8 cellular contexts compared by ENCODE assay signal in genomic region chr6:143536461-143536865, GRCh38. TPM values are rescaled to one million over a fixed set of nuclear protein-coding genes. Genes with fewer than 3 reads are reported as not detected.
DNase-seq lines count a peak whose midpoint lies in the region; ATAC-seq, FAIRE-seq and TF ChIP-seq lines count a peak whose summit lies in the region.

No MANE protein-coding gene starts in this region.

- H3K4me3 ChIP-seq in Karpas-422 (ENCODE audit: low read length) (peak overlapping the region; percentile 43; the same call in 1 of the 2 replicates), WERI-Rb-1 (ENCODE audit: low read depth, low read length) (peak overlapping the region; percentile 43), choroid plexus epithelial cell (ENCODE audit: low read depth, low read length) (peak overlapping the region; percentile 57), right lobe of liver (peak overlapping the region; percentile 41 to 60 (median 54))

- peaks cover 13 to 29% of the 10 kb centered on the region in 2 donors for H3K4me1 Mint-ChIP-seq in stimulated activated naive B cell treated with anti-CD40 and anti-IgM and Interleukin-4, amounts not matched to agents 10 μg/mL and 1 μg/mL and 100 μg/mL, for 72 hours

- H3K36me3 Mint-ChIP-seq in stimulated activated naive B cell treated with anti-CD40 and anti-IgM and Interleukin-4, amounts not matched to agents 10 μg/mL and 1 μg/mL and 100 μg/mL, for 72 hours: no peaks in the 10 kb centered on the region

- H3K27me3 Mint-ChIP-seq in stimulated activated naive B cell treated with anti-CD40 and anti-IgM and Interleukin-4, amounts not matched to agents 10 μg/mL and 1 μg/mL and 100 μg/mL, for 72 hours: no peaks in the 10 kb centered on the region

- peak overlapping the region; percentile 60; the same call in 1 of the 2 replicates for H2AFZ ChIP-seq in Karpas-422 (ENCODE audit: low read length)

- peak; percentile 65 to 81 (median 73) for ATAC-seq in right lobe of liver
- ATAC-seq in stimulated activated naive B cell treated with anti-CD40 and anti-IgM and Interleukin-4, amounts not matched to agents 10 μg/mL and 1 μg/mL and 100 μg/mL, for 72 hours (replicated peaks): peak; percentile 65 to 73

- no peaks in the 10 kb centered on the region for H3K9me3 Mint-ChIP-seq in stimulated activated naive B cell treated with anti-CD40 and anti-IgM and Interleukin-4, amounts not matched to agents 10 μg/mL and 1 μg/mL and 100 μg/mL, for 72 hours

- CTCF ChIA-PET in GM10248 (lab: Yijun Ruan, JAX): interaction anchor here (0.6 to 1.5 kb wide), 5 partner anchors 10 to 34 kb away, joined by 3 to 7 read pairs (median 3); no protein-coding TSS in a partner anchor

- DNase-seq in GM10248 (ENCODE audit: extremely low spot score) (peak; percentile 59), H54 (ENCODE audit: insufficient read length, low spot score) (peak; percentile 27), Karpas-422 (no peak), WERI-Rb-1 (peak; percentile 40), choroid plexus epithelial cell (ENCODE audit: low read depth) (peak; percentile 27), right lobe of liver (peak; percentile 61 to 73 (median 64)), NCI-H2029 (lab: John Stamatoyannopoulos, UW) (no peak)
- peak; percentile 36 for DNase-seq in stimulated activated naive B cell treated with anti-CD40 and anti-IgM and Interleukin-4, amounts not matched to agents 10 μg/mL and 1 μg/mL and 100 μg/mL, for 72 hours

- no peak overlapping the region for H3K27ac Mint-ChIP-seq in stimulated activated naive B cell treated with anti-CD40 and anti-IgM and Interleukin-4, amounts not matched to agents 10 μg/mL and 1 μg/mL and 100 μg/mL, for 72 hours

- TF ChIP-seq CTCF in GM10248 (IDR thresholded peaks at IDR 0.05; ENCODE audit: control extremely low read depth, extremely low read depth, low read depth, missing control alignments) (no peak), WERI-Rb-1 (IDR thresholded peaks at IDR 0.05; ENCODE audit: low read depth, low read length) (no peak), choroid plexus epithelial cell (conservative IDR thresholded peaks at IDR 0.05; ENCODE audit: low read depth, low read length) (no peak), right lobe of liver (IDR thresholded peaks at IDR 0.05) (no peak)

- no peak for FAIRE-seq in H54 (lab: Jason Lieb, UNC)

- H3K4me1 ChIP-seq in Karpas-422 (ENCODE audit: low read length): peaks cover 4% of the 10 kb centered on the region
- peaks cover 0 to 20% (median 2%) of the 10 kb centered on the region in 4 donors for H3K4me1 ChIP-seq in right lobe of liver

- no peaks in the 10 kb centered on the region for H3K36me3 ChIP-seq in Karpas-422 (ENCODE audit: insufficient read depth, low read length)
- no peaks in the 10 kb centered on the region for H3K36me3 ChIP-seq in WERI-Rb-1
- no peaks in the 10 kb centered on the region for H3K36me3 ChIP-seq in right lobe of liver

- no peak overlapping the region for H3K27ac ChIP-seq in Karpas-422 (ENCODE audit: low read length)
- peak overlapping the region; percentile 45; the same call in 1 of the 2 replicates for H3K27ac ChIP-seq in WERI-Rb-1
- peak overlapping the region in 2 of 3 donors; percentile 16 to 41 for H3K27ac ChIP-seq in right lobe of liver

- H3K79me2 ChIP-seq in Karpas-422 (ENCODE audit: low read length): no peaks in the 10 kb centered on the region

- 0% methylated on average over 10 of the region's 27 CpGs for WGBS in right lobe of liver (ENCODE audit: insufficient coverage, low coverage, low lambda C conversion rate, missing lambda C conversion rate)

- H3K9me2 ChIP-seq in Karpas-422 (replicated peaks; ENCODE audit: insufficient read depth, low read length): no peaks in the 10 kb centered on the region

- peak overlapping the region; percentile 47; the same call in 1 of the 2 replicates for H3K9ac ChIP-seq in Karpas-422 (ENCODE audit: low read length)

- peak overlapping the region; percentile 41 for H3K4me2 ChIP-seq in Karpas-422 (ENCODE audit: low read depth, low read length, poor library complexity, severe bottlenecking)

- no peaks in the 10 kb centered on the region for H4K20me1 ChIP-seq in Karpas-422 (ENCODE audit: insufficient read depth, low read depth, low read length)

- TF ChIP-seq POLR2A in H54 (IDR thresholded peaks at IDR 0.05; ENCODE audit: low read depth, low read length): peak; percentile 31; the same call in 1 of the 2 replicates
- no peak for TF ChIP-seq POLR2A in right lobe of liver (IDR thresholded peaks at IDR 0.05)

- H3K9me3 ChIP-seq in Karpas-422 (ENCODE audit: low read length): no peaks in the 10 kb centered on the region
- no peaks in the 10 kb centered on the region for H3K9me3 ChIP-seq in WERI-Rb-1 (ENCODE audit: severe bottlenecking)
- H3K9me3 ChIP-seq in right lobe of liver: no peaks in the 10 kb centered on the region

- H3K4me3 Mint-ChIP-seq in stimulated activated naive B cell treated with anti-CD40 and anti-IgM and Interleukin-4, amounts not matched to agents 10 μg/mL and 1 μg/mL and 100 μg/mL, for 72 hours: peak overlapping the region; percentile 72 to 76

- POLR2A ChIA-PET in GM10248 (lab: Yijun Ruan, JAX): no interaction called here

- intact Hi-C loops in right lobe of liver (cut with DNase I): no loop called here

- no peaks in the 10 kb centered on the region for H3K27me3 ChIP-seq in Karpas-422 (ENCODE audit: low read length)
- H3K27me3 ChIP-seq in WERI-Rb-1 (ENCODE audit: insufficient read depth, low read depth, severe bottlenecking): peaks cover 6% of the 10 kb centered on the region
- no peaks in the 10 kb centered on the region for H3K27me3 ChIP-seq in right lobe of liver

RNA-seq across cellular contexts. Expression of gene FUCA2, which starts 24.9 kb away (rescaled TPM):
- total RNA-seq in Karpas-422 (2014; rRNA removed; shearing (Covaris generic); ENCODE audit: low replicate concordance): not detected in 2 replicates
- total RNA-seq in right lobe of liver: 10 to 100 TPM; 28.6 to 58.7 (median 35.1) TPM

Comparison
In these comparisons a context has a peak if more than half of its experiments do, and no peak if none do; other contexts are left out.
1. DNase-seq: peak in GM10248 (single experiment), H54 (single experiment), WERI-Rb-1 (single experiment), choroid plexus epithelial cell (single experiment), right lobe of liver (3 of 3) and stimulated activated naive B cell treated with anti-CD40 and anti-IgM and Interleukin-4, amounts not matched to agents 10 μg/mL and 1 μg/mL and 100 μg/mL, for 72 hours (single experiment); none in Karpas-422 (single experiment) and NCI-H2029 (single experiment).
2. RNA of gene FUCA2, which starts 24.9 kb away (total RNA-seq): 28.6 to 58.7 TPM in right lobe of liver; not detected in Karpas-422; every median in the first group is over 10 times any median in the second.
3. Peak in every context shown above with its lines, with median percentiles within 50 percentile points of each other: H3K4me3 ChIP-seq.